22 cellular contexts compared by ENCODE assay signal in genomic region chrX:3320471-3321046, GRCh38. TPM values are rescaled to one million over a fixed set of nuclear protein-coding genes. Genes with fewer than 3 reads are reported as not detected.
"Had no signal": no experiment of that assay in that cellular context is flagged by ENCODE, and none has a peak within 500 bp of the region (broad histone marks: within the 10 kb centered on the region; RNA-seq: fewer than 3 reads in every experiment).

No MANE protein-coding gene starts in this region.

- H3K4me1 ChIP-seq: ascending aorta, breast epithelium, esophagus muscularis mucosa, gastrocnemius medialis, pancreas, spleen, testis, upper lobe of left lung had no signal

- H3K27ac Mint-ChIP-seq: activated T-cell treated with anti-CD3 and anti-CD28 coated beads, Interleukin-2, amount 50 U/mL, for 72 hours; naive thymus-derived CD8-positive, alpha-beta T cell; stimulated activated memory B cell treated with anti-CD40 and anti-IgM and Interleukin-4, amounts not matched to agents 10 μg/mL and 1 μg/mL and 100 μg/mL, for 72 hours had no signal

- H3K9me3 Mint-ChIP-seq: activated T-cell treated with anti-CD3 and anti-CD28 coated beads, Interleukin-2, amount 50 U/mL, for 72 hours; stimulated activated memory B cell treated with anti-CD40 and anti-IgM and Interleukin-4, amounts not matched to agents 10 μg/mL and 1 μg/mL and 100 μg/mL, for 72 hours had no signal

- H3K4me3 Mint-ChIP-seq: activated T-cell treated with anti-CD3 and anti-CD28 coated beads, Interleukin-2, amount 50 U/mL, for 72 hours; naive thymus-derived CD8-positive, alpha-beta T cell; stimulated activated memory B cell treated with anti-CD40 and anti-IgM and Interleukin-4, amounts not matched to agents 10 μg/mL and 1 μg/mL and 100 μg/mL, for 72 hours had no signal

- ATAC-seq: activated T-cell treated with anti-CD3 and anti-CD28 coated beads, Interleukin-2, amount 50 U/mL, for 72 hours; gastrocnemius medialis; naive thymus-derived CD8-positive, alpha-beta T cell; pancreas; stimulated activated memory B cell treated with anti-CD40 and anti-IgM and Interleukin-4, amounts not matched to agents 10 μg/mL and 1 μg/mL and 100 μg/mL, for 72 hours had no signal

- H3K36me3 ChIP-seq: ascending aorta, breast epithelium, esophagus muscularis mucosa, gastrocnemius medialis, pancreas, upper lobe of left lung had no signal

- H3K4me3 ChIP-seq: ascending aorta, breast epithelium, esophagus muscularis mucosa, gastrocnemius medialis, pancreas, spleen, testis, upper lobe of left lung had no signal

- H3K27me3 ChIP-seq: ascending aorta, breast epithelium, esophagus muscularis mucosa, gastrocnemius medialis, pancreas, spleen, testis, upper lobe of left lung had no signal

- DNase-seq: activated CD4-positive, alpha-beta T cell treated with anti-CD3 and anti-CD28 coated beads, Interleukin-2, amount 50 U/mL, for 4 hours; activated effector memory CD4-positive, alpha-beta T cell treated with anti-CD3 and anti-CD28 coated beads, Interleukin-2, amount 50 U/mL, for 16 hours; activated naive CD4-positive, alpha-beta T cell treated with anti-CD3 and anti-CD28 coated beads, Interleukin-2, amount 50 U/mL, for 16 hours; activated T-cell treated with anti-CD3 and anti-CD28 coated beads, Interleukin-2, amount 50 U/mL, for 72 hours; effector CD4-positive, alpha-beta T cell; gastrocnemius medialis; head of caudate nucleus; kidney glomerular epithelial cell; mesendoderm; naive thymus-derived CD8-positive, alpha-beta T cell; pancreas; spleen; stimulated activated CD4-positive, alpha-beta T cell treated with anti-CD3 and anti-CD28 coated beads, Interleukin-4, amount 100 ng/mL, for 4 hours; testis; upper lobe of left lung had no signal

- H3K27ac ChIP-seq: ascending aorta, breast epithelium, esophagus muscularis mucosa, gastrocnemius medialis, pancreas, spleen, testis had no signal

- H3K4me1 Mint-ChIP-seq: naive thymus-derived CD8-positive, alpha-beta T cell; stimulated activated memory B cell treated with anti-CD40 and anti-IgM and Interleukin-4, amounts not matched to agents 10 μg/mL and 1 μg/mL and 100 μg/mL, for 72 hours had no signal

- H3K36me3 Mint-ChIP-seq: naive thymus-derived CD8-positive, alpha-beta T cell; stimulated activated memory B cell treated with anti-CD40 and anti-IgM and Interleukin-4, amounts not matched to agents 10 μg/mL and 1 μg/mL and 100 μg/mL, for 72 hours had no signal

- H3K27me3 Mint-ChIP-seq: stimulated activated memory B cell treated with anti-CD40 and anti-IgM and Interleukin-4, amounts not matched to agents 10 μg/mL and 1 μg/mL and 100 μg/mL, for 72 hours had no signal

- H3K9me3 ChIP-seq: ascending aorta, gastrocnemius medialis, pancreas, testis had no signal

RNA-seq across cellular contexts. Expression of gene MXRA5, which starts 25.9 kb away (rescaled TPM):
- total RNA-seq: activated CD8-positive, alpha-beta memory T cell treated with anti-CD3 and anti-CD28 coated beads for 36 hours; activated T-cell treated with anti-CD3 and anti-CD28 coated beads, Interleukin-2, amount 50 U/mL, for 72 hours; endothelial cell of umbilical vein; naive thymus-derived CD8-positive, alpha-beta T cell; T-helper 2 cell treated with Interferon-gamma antibody and Interleukin-4, amounts not matched to agents 100 ng/mL and 5 ng/mL, for 36 hours had no signal
- polyA plus RNA-seq: endothelial cell of umbilical vein; naive thymus-derived CD8-positive, alpha-beta T cell had no signal
